1 cellular context compared by ENCODE assay signal in the genomic region with DNA sequence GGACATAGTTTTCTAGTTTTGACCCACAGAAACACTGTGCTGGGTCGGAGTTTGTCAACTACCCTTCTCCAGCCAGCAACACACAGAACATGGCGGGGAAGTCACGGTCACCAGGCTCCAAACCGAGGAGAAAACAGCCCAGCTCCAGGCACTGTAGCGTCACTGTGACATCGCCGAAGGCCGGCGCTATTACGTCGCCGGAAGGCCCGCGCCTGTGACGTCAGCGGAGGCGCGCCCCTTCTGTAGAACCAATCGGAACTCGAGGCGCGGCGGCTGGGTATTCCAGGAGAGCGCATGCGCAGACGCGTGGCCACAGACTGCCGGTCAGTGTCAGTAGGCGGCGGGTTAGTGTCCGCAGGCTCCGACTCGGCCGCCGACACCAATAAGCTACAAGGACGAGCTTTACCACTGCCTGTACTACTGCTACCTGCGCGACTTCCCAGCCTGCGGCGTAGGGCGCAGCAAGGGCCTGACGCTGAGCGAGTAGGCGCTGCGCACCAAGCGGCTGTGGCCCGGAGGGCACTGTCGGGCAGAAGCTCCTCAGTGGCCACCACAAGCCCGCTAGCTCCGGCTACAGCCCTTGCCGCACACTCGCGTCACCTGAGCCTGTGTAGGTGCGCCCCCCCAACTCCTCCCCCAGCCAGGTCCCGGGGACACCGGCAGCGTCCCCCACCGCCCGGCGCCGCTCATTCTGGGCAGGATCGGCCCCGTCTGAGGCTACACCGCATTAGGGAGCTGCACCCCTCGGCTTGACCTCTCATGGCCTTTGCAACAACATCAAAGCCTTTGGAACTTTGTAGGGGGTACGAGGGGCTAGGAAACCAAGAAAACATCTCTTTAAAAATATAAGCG.
A peak's percentile ranks its signal among the peaks of the same experiment; 100 is the strongest.
TF ChIP-seq lines count a peak whose summit lies in the region.

No MANE protein-coding gene starts in this region.

TF ChIP-seq in K562, 482 proteins besides CTCF, POLR2A, EP300 and RAD21 (continued from another document and continues in another):
- TF ChIP-seq, protein P1, sequence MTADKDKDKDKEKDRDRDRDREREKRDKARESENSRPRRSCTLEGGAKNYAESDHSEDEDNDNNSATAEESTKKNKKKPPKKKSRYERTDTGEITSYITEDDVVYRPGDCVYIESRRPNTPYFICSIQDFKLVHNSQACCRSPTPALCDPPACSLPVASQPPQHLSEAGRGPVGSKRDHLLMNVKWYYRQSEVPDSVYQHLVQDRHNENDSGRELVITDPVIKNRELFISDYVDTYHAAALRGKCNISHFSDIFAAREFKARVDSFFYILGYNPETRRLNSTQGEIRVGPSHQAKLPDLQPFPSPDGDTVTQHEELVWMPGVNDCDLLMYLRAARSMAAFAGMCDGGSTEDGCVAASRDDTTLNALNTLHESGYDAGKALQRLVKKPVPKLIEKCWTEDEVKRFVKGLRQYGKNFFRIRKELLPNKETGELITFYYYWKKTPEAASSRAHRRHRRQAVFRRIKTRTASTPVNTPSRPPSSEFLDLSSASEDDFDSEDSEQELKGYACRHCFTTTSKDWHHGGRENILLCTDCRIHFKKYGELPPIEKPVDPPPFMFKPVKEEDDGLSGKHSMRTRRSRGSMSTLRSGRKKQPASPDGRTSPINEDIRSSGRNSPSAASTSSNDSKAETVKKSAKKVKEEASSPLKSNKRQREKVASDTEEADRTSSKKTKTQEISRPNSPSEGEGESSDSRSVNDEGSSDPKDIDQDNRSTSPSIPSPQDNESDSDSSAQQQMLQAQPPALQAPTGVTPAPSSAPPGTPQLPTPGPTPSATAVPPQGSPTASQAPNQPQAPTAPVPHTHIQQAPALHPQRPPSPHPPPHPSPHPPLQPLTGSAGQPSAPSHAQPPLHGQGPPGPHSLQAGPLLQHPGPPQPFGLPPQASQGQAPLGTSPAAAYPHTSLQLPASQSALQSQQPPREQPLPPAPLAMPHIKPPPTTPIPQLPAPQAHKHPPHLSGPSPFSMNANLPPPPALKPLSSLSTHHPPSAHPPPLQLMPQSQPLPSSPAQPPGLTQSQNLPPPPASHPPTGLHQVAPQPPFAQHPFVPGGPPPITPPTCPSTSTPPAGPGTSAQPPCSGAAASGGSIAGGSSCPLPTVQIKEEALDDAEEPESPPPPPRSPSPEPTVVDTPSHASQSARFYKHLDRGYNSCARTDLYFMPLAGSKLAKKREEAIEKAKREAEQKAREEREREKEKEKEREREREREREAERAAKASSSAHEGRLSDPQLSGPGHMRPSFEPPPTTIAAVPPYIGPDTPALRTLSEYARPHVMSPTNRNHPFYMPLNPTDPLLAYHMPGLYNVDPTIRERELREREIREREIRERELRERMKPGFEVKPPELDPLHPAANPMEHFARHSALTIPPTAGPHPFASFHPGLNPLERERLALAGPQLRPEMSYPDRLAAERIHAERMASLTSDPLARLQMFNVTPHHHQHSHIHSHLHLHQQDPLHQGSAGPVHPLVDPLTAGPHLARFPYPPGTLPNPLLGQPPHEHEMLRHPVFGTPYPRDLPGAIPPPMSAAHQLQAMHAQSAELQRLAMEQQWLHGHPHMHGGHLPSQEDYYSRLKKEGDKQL (CRISPR knock-in tag; IDR thresholded peaks at IDR 0.05; ENCODE audit: borderline replicate concordance) = 0 out of 2 replicates have a peak, but pooled peaks have one; percentile 44
- TF ChIP-seq HMGN3 (IDR thresholded peaks at IDR 0.05; ENCODE audit: borderline replicate concordance, extremely low read depth, insufficient read length, low read depth, low read length) = peak; percentile 92
- TF ChIP-seq FOSL1 (tag; conservative IDR thresholded peaks at IDR 0.05) = peak; percentile 60; the same call in 1 of the 2 replicates
- TF ChIP-seq, protein P2, sequence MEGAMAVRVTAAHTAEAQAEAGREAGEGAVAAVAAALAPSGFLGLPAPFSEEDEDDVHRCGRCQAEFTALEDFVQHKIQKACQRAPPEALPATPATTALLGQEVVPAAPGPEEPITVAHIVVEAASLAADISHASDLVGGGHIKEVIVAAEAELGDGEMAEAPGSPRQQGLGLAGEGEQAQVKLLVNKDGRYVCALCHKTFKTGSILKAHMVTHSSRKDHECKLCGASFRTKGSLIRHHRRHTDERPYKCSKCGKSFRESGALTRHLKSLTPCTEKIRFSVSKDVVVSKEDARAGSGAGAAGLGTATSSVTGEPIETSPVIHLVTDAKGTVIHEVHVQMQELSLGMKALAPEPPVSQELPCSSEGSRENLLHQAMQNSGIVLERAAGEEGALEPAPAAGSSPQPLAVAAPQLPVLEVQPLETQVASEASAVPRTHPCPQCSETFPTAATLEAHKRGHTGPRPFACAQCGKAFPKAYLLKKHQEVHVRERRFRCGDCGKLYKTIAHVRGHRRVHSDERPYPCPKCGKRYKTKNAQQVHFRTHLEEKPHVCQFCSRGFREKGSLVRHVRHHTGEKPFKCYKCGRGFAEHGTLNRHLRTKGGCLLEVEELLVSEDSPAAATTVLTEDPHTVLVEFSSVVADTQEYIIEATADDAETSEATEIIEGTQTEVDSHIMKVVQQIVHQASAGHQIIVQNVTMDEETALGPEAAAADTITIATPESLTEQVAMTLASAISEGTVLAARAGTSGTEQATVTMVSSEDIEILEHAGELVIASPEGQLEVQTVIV (CRISPR knock-in tag; IDR thresholded peaks at IDR 0.05; ENCODE audit: borderline replicate concordance) = no peak
- no peak for TF ChIP-seq ZNF3 (CRISPR knock-in tag; IDR thresholded peaks at IDR 0.05)
- TF ChIP-seq ZNF224 (CRISPR knock-in tag; IDR thresholded peaks at IDR 0.05) = no peak
- TF ChIP-seq, protein P3, sequence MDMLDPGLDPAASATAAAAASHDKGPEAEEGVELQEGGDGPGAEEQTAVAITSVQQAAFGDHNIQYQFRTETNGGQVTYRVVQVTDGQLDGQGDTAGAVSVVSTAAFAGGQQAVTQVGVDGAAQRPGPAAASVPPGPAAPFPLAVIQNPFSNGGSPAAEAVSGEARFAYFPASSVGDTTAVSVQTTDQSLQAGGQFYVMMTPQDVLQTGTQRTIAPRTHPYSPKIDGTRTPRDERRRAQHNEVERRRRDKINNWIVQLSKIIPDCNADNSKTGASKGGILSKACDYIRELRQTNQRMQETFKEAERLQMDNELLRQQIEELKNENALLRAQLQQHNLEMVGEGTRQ (CRISPR knock-in tag; IDR thresholded peaks at IDR 0.05) = no peak
- TF ChIP-seq POU5F1 (IDR thresholded peaks at IDR 0.05; ENCODE audit: borderline replicate concordance, low read depth, low read length, partially characterized antibody) = no peak
- TF ChIP-seq SMARCA4 (IDR thresholded peaks at IDR 0.05) = no peak
- peak; percentile 100 for TF ChIP-seq MTA3 (IDR thresholded peaks at IDR 0.05; ENCODE audit: borderline replicate concordance)
- TF ChIP-seq EWSR1 (IDR thresholded peaks at IDR 0.05; ENCODE audit: borderline replicate concordance, low read depth, partially characterized antibody) = no peak
- TF ChIP-seq NBN (IDR thresholded peaks at IDR 0.05; ENCODE audit: low read depth) = peak; percentile 99
- TF ChIP-seq BCL6 (CRISPR knock-in tag; IDR thresholded peaks at IDR 0.05) = no peak; the same call in 1 of the 2 replicates
- TF ChIP-seq KDM5B (IDR thresholded peaks at IDR 0.05; ENCODE audit: insufficient replicate concordance, low read depth, low read length) = peak; percentile 59
- TF ChIP-seq ZNF766 (CRISPR knock-in tag; conservative IDR thresholded peaks at IDR 0.05) = peak; percentile 79; the same call in 1 of the 2 replicates
- no peak for TF ChIP-seq OTX1 (CRISPR knock-in tag; IDR thresholded peaks at IDR 0.05)
- TF ChIP-seq, protein P4, sequence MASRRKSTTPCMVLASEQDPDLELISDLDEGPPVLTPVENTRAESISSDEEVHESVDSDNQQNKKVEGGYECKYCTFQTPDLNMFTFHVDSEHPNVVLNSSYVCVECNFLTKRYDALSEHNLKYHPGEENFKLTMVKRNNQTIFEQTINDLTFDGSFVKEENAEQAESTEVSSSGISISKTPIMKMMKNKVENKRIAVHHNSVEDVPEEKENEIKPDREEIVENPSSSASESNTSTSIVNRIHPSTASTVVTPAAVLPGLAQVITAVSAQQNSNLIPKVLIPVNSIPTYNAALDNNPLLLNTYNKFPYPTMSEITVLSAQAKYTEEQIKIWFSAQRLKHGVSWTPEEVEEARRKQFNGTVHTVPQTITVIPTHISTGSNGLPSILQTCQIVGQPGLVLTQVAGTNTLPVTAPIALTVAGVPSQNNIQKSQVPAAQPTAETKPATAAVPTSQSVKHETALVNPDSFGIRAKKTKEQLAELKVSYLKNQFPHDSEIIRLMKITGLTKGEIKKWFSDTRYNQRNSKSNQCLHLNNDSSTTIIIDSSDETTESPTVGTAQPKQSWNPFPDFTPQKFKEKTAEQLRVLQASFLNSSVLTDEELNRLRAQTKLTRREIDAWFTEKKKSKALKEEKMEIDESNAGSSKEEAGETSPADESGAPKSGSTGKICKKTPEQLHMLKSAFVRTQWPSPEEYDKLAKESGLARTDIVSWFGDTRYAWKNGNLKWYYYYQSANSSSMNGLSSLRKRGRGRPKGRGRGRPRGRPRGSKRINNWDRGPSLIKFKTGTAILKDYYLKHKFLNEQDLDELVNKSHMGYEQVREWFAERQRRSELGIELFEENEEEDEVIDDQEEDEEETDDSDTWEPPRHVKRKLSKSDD (conservative IDR thresholded peaks at IDR 0.05; ENCODE audit: low read length) = 0 out of 2 replicates have a peak, but pooled peaks have one; percentile 10
- TF ChIP-seq SRF (CRISPR knock-in tag; IDR thresholded peaks at IDR 0.05) = no peak
- TF ChIP-seq PHF21A (IDR thresholded peaks at IDR 0.05; ENCODE audit: borderline replicate concordance, low read depth) = no peak
- TF ChIP-seq, protein P5, sequence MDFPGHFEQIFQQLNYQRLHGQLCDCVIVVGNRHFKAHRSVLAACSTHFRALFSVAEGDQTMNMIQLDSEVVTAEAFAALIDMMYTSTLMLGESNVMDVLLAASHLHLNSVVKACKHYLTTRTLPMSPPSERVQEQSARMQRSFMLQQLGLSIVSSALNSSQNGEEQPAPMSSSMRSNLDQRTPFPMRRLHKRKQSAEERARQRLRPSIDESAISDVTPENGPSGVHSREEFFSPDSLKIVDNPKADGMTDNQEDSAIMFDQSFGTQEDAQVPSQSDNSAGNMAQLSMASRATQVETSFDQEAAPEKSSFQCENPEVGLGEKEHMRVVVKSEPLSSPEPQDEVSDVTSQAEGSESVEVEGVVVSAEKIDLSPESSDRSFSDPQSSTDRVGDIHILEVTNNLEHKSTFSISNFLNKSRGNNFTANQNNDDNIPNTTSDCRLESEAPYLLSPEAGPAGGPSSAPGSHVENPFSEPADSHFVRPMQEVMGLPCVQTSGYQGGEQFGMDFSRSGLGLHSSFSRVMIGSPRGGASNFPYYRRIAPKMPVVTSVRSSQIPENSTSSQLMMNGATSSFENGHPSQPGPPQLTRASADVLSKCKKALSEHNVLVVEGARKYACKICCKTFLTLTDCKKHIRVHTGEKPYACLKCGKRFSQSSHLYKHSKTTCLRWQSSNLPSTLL (IDR thresholded peaks at IDR 0.05) = no peak
- TF ChIP-seq, protein P6, sequence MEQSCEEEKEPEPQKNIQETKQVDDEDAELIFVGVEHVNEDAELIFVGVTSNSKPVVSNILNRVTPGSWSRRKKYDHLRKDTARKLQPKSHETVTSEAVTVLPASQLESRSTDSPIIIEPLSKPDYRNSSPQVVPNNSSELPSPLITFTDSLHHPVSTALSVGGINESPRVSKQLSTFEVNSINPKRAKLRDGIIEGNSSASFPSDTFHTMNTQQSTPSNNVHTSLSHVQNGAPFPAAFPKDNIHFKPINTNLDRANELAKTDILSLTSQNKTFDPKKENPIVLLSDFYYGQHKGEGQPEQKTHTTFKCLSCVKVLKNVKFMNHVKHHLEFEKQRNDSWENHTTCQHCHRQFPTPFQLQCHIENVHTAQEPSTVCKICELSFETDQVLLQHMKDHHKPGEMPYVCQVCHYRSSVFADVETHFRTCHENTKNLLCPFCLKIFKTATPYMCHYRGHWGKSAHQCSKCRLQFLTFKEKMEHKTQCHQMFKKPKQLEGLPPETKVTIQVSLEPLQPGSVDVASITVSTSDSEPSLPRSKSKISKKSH (CRISPR knock-in tag; IDR thresholded peaks at IDR 0.05) = no peak
- TF ChIP-seq FOXJ3 (CRISPR knock-in tag; IDR thresholded peaks at IDR 0.05) = no peak
- no peak for TF ChIP-seq ZNF79 (CRISPR knock-in tag; IDR thresholded peaks at IDR 0.05; ENCODE audit: low read depth)
- peak; percentile 99 for TF ChIP-seq ATF7 (IDR thresholded peaks at IDR 0.05)
- no peak for TF ChIP-seq ZNF77 (CRISPR knock-in tag; IDR thresholded peaks at IDR 0.05)
- peak; percentile 44 to 92 (median 82) for TF ChIP-seq YY1 (IDR thresholded peaks at IDR 0.05; ENCODE audit: borderline replicate concordance in 1 of 3, control insufficient read depth in 1 of 3, extremely low read depth in 1 of 3, insufficient read depth in 3 of 3, insufficient read length in 1 of 3, insufficient replicate concordance in 2 of 3, low read depth in 1 of 3, low read length in 2 of 3)
- TF ChIP-seq GATAD2A (IDR thresholded peaks at IDR 0.05) = 0 out of 2 replicates have a peak, but pooled peaks have one; percentile 18
- no peak for TF ChIP-seq ELF4 (CRISPR knock-in tag; IDR thresholded peaks at IDR 0.05)
- peak in 1 of 2 experiments; percentile 54; a peak in 1 of 4 replicates for TF ChIP-seq KDM4B (IDR thresholded peaks at IDR 0.05; ENCODE audit: borderline replicate concordance in 2 of 2, low read depth in 1 of 2)
- peak; percentile 85 for TF ChIP-seq EP400 (IDR thresholded peaks at IDR 0.05)
- TF ChIP-seq SMARCE1 (IDR thresholded peaks at IDR 0.05) = no peak
- TF ChIP-seq, protein P7, sequence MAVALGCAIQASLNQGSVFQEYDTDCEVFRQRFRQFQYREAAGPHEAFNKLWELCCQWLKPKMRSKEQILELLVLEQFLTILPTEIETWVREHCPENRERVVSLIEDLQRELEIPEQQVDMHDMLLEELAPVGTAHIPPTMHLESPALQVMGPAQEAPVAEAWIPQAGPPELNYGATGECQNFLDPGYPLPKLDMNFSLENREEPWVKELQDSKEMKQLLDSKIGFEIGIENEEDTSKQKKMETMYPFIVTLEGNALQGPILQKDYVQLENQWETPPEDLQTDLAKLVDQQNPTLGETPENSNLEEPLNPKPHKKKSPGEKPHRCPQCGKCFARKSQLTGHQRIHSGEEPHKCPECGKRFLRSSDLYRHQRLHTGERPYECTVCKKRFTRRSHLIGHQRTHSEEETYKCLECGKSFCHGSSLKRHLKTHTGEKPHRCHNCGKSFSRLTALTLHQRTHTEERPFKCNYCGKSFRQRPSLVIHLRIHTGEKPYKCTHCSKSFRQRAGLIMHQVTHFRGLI (CRISPR knock-in tag; IDR thresholded peaks at IDR 0.05) = no peak
- TF ChIP-seq, protein P8, sequence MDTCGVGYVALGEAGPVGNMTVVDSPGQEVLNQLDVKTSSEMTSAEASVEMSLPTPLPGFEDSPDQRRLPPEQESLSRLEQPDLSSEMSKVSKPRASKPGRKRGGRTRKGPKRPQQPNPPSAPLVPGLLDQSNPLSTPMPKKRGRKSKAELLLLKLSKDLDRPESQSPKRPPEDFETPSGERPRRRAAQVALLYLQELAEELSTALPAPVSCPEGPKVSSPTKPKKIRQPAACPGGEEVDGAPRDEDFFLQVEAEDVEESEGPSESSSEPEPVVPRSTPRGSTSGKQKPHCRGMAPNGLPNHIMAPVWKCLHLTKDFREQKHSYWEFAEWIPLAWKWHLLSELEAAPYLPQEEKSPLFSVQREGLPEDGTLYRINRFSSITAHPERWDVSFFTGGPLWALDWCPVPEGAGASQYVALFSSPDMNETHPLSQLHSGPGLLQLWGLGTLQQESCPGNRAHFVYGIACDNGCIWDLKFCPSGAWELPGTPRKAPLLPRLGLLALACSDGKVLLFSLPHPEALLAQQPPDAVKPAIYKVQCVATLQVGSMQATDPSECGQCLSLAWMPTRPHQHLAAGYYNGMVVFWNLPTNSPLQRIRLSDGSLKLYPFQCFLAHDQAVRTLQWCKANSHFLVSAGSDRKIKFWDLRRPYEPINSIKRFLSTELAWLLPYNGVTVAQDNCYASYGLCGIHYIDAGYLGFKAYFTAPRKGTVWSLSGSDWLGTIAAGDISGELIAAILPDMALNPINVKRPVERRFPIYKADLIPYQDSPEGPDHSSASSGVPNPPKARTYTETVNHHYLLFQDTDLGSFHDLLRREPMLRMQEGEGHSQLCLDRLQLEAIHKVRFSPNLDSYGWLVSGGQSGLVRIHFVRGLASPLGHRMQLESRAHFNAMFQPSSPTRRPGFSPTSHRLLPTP (IDR thresholded peaks at IDR 0.05; ENCODE audit: borderline replicate concordance, extremely low read depth, insufficient read length) = no peak
- 0 out of 2 replicates have a peak, but pooled peaks have one; percentile 55 for TF ChIP-seq MYNN (IDR thresholded peaks at IDR 0.05)
- no peak for TF ChIP-seq MYNN (CRISPR knock-in tag; IDR thresholded peaks at IDR 0.05)
